2 cellular contexts compared by ENCODE assay signal in genomic region chr7:24733414-24734060, GRCh38.
TF ChIP-seq lines count a peak whose summit lies in the region.

No MANE protein-coding gene starts in this region.

TF ChIP-seq in GM23338, 12 proteins besides CTCF, POLR2A, EP300 and RAD21 (continued from another document):
- no peak for TF ChIP-seq ETS1 (IDR thresholded peaks at IDR 0.05)

TF ChIP-seq in IMR-90, 13 proteins besides CTCF, POLR2A, EP300 and RAD21 (continued from another document):
- TF ChIP-seq, protein P1, sequence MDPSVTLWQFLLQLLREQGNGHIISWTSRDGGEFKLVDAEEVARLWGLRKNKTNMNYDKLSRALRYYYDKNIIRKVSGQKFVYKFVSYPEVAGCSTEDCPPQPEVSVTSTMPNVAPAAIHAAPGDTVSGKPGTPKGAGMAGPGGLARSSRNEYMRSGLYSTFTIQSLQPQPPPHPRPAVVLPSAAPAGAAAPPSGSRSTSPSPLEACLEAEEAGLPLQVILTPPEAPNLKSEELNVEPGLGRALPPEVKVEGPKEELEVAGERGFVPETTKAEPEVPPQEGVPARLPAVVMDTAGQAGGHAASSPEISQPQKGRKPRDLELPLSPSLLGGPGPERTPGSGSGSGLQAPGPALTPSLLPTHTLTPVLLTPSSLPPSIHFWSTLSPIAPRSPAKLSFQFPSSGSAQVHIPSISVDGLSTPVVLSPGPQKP (IDR thresholded peaks at IDR 0.05; ENCODE audit: borderline replicate concordance, low read depth, low read length) = no peak
- TF ChIP-seq RFX5 (IDR thresholded peaks at IDR 0.05; ENCODE audit: low read depth, low read length) = no peak
